2 cellular contexts compared by ENCODE assay signal in the genomic region with DNA sequence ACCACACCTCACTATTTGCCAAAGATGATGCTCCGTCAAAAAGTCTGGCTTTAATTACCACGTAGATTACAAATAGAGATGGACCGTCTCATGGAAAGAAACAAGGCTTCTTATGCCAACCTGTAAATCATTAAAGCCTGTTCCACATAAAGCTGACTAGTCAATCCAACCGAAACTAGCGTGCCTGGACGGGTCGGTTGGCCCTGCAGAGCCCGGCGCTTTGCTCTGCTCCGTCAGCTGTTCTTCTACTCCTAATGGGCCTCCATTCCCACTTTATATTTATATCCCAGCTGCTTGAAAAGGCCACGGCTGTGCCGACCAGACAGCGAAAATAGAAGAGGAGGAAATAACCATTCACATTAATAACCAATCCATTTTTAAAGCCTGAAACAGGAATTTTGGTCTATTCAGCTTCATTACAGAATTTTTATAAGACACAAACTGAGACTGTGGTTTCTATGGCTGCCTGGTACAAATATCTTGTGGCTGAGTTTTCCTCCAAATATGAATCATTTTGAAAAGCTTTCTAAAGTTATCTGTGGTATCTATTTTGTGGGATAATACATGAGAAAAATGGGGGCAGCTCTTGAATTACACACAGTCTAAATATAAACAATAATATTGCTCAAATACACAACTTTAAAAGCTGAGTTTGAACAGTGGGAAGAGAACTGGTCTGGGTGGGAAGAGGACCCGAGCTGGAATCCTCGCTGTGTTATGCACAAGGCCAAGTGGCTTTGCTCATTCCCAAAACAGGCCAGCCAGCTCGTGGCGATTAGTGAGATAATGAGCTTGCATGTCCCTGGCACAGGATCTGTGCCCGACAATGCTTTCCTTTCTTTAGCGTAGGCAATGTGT.
TF ChIP-seq lines count a peak whose summit lies in the region.

No MANE protein-coding gene starts in this region.

TF ChIP-seq in IMR-90, 13 proteins besides CTCF, POLR2A, EP300 and RAD21:
- TF ChIP-seq CHD1 (IDR thresholded peaks at IDR 0.05; ENCODE audit: low read depth, low read length) (no peak), SMC3 (IDR thresholded peaks at IDR 0.05; ENCODE audit: low read depth, low read length) (no peak), FOS (IDR thresholded peaks at IDR 0.05; ENCODE audit: low read depth, low read length) (no peak), RFX5 (IDR thresholded peaks at IDR 0.05; ENCODE audit: low read depth, low read length) (no peak), MAZ (IDR thresholded peaks at IDR 0.05; ENCODE audit: borderline replicate concordance, low read depth, low read length) (no peak), CEBPB (IDR thresholded peaks at IDR 0.05; ENCODE audit: low read depth, low read length) (no peak), MAFK (IDR thresholded peaks at IDR 0.05; ENCODE audit: low read depth, low read length) (no peak), RCOR1 (IDR thresholded peaks at IDR 0.05; ENCODE audit: insufficient replicate concordance, low read length) (no peak), MXI1 (IDR thresholded peaks at IDR 0.05; ENCODE audit: borderline replicate concordance, low read depth, low read length) (no peak)
- TF ChIP-seq, protein P1, sequence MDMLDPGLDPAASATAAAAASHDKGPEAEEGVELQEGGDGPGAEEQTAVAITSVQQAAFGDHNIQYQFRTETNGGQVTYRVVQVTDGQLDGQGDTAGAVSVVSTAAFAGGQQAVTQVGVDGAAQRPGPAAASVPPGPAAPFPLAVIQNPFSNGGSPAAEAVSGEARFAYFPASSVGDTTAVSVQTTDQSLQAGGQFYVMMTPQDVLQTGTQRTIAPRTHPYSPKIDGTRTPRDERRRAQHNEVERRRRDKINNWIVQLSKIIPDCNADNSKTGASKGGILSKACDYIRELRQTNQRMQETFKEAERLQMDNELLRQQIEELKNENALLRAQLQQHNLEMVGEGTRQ (IDR thresholded peaks at IDR 0.05; ENCODE audit: low read depth, low read length) = no peak
- TF ChIP-seq, protein P2, sequence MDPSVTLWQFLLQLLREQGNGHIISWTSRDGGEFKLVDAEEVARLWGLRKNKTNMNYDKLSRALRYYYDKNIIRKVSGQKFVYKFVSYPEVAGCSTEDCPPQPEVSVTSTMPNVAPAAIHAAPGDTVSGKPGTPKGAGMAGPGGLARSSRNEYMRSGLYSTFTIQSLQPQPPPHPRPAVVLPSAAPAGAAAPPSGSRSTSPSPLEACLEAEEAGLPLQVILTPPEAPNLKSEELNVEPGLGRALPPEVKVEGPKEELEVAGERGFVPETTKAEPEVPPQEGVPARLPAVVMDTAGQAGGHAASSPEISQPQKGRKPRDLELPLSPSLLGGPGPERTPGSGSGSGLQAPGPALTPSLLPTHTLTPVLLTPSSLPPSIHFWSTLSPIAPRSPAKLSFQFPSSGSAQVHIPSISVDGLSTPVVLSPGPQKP (IDR thresholded peaks at IDR 0.05; ENCODE audit: borderline replicate concordance, low read depth, low read length) = no peak

TF ChIP-seq in K562, 482 proteins besides CTCF, POLR2A, EP300 and RAD21:
- TF ChIP-seq ELF4 (CRISPR knock-in tag; IDR thresholded peaks at IDR 0.05) (no peak), ATF7 (IDR thresholded peaks at IDR 0.05) (no peak), ZNF583 (CRISPR knock-in tag; IDR thresholded peaks at IDR 0.05) (no peak), CBX1 (IDR thresholded peaks at IDR 0.05; ENCODE audit: low read depth) (no peak), NR3C1 (CRISPR knock-in tag; IDR thresholded peaks at IDR 0.05) (no peak), KLF1 (tag; IDR thresholded peaks at IDR 0.05) (no peak), HSF4 (CRISPR knock-in tag; IDR thresholded peaks at IDR 0.05; ENCODE audit: borderline replicate concordance) (no peak), FOXK1 (CRISPR knock-in tag; IDR thresholded peaks at IDR 0.05; ENCODE audit: borderline replicate concordance) (no peak), BHLHE40 (IDR thresholded peaks at IDR 0.05; ENCODE audit: low read length) (no peak), ZNF79 (CRISPR knock-in tag; IDR thresholded peaks at IDR 0.05; ENCODE audit: low read depth) (no peak)
- TF ChIP-seq, protein P3, sequence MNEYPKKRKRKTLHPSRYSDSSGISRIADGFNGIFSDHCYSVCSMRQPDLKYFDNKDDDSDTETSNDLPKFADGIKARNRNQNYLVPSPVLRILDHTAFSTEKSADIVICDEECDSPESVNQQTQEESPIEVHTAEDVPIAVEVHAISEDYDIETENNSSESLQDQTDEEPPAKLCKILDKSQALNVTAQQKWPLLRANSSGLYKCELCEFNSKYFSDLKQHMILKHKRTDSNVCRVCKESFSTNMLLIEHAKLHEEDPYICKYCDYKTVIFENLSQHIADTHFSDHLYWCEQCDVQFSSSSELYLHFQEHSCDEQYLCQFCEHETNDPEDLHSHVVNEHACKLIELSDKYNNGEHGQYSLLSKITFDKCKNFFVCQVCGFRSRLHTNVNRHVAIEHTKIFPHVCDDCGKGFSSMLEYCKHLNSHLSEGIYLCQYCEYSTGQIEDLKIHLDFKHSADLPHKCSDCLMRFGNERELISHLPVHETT (CRISPR knock-in tag; conservative IDR thresholded peaks at IDR 0.05 in 1 of 2, IDR thresholded peaks at IDR 0.05 in 1 of 2) = no peak
